10 cellular contexts compared by ENCODE assay signal in genomic region chr1:84621553-84621952, GRCh38. TPM values are rescaled to one million over a fixed set of nuclear protein-coding genes. Genes with fewer than 3 reads are reported as not detected.
A peak's percentile ranks its signal among the peaks of the same experiment; 100 is the strongest.
DNase-seq lines count a peak whose midpoint lies in the region; ATAC-seq, FAIRE-seq and TF ChIP-seq lines count a peak whose summit lies in the region.
"Had no signal": no experiment of that assay in that cellular context is flagged by ENCODE, and none has a peak within 500 bp of the region (broad histone marks: within the 10 kb centered on the region; RNA-seq: fewer than 3 reads in every experiment).

No MANE protein-coding gene starts in this region.

- H3K23ac ChIP-seq in mesenchymal stem cell (ENCODE audit: low read length in 2 of 2) = no peak overlapping the region
- no peak overlapping the region for H3K23ac ChIP-seq in neuronal stem cell (ENCODE audit: low read depth, low read length, poor library complexity)

- peaks cover 19% of the 10 kb centered on the region for H3K4me1 ChIP-seq in HepG2 (ENCODE audit: insufficient read depth, low read length)
- no peaks in the 10 kb centered on the region for H3K4me1 ChIP-seq in right lobe of liver
- peaks cover 9% of the 10 kb centered on the region for H3K4me1 ChIP-seq in OCI-LY7 (ENCODE audit: insufficient read depth, low read length, poor library complexity, severe bottlenecking)
- peaks cover 4% of the 10 kb centered on the region for H3K4me1 ChIP-seq in mesenchymal stem cell (ENCODE audit: control insufficient read depth, insufficient read depth, low read depth, low read length)
- peaks cover 0 to 3% of the 10 kb centered on the region in 2 donors for H3K4me1 ChIP-seq in neuronal stem cell (ENCODE audit: control insufficient read depth in 2 of 2, insufficient read depth in 1 of 2, low read depth in 1 of 2, low read length in 2 of 2)

- H4K20me1 ChIP-seq in HepG2 (ENCODE audit: insufficient read depth, low read length) (no peaks in the 10 kb centered on the region), OCI-LY7 (ENCODE audit: insufficient read depth, low read length) (no peaks in the 10 kb centered on the region)

- H3K27ac ChIP-seq in HepG2 (ENCODE audit: extremely low read length, insufficient read depth, low read length) (no peak overlapping the region), right lobe of liver (no peak overlapping the region), OCI-LY7 (ENCODE audit: low read depth, low read length, poor library complexity, severe bottlenecking) (no peak overlapping the region), mesenchymal stem cell (ENCODE audit: low read length, poor library complexity, severe bottlenecking) (no peak overlapping the region), neuronal stem cell (replicated peaks; ENCODE audit: low read length) (no peak overlapping the region)

- TF ChIP-seq POLR2A in HepG2 (IDR thresholded peaks at IDR 0.05; ENCODE audit: insufficient read depth in 1 of 2, low read depth in 2 of 2, low read length in 2 of 2) = no peak
- TF ChIP-seq POLR2A in right lobe of liver (IDR thresholded peaks at IDR 0.05) = no peak

- H3K27me3 ChIP-seq in HepG2 (ENCODE audit: control insufficient read depth in 1 of 2, insufficient read depth in 2 of 2, low read length in 2 of 2) (peaks cover 2 to 3% of the 10 kb centered on the region in 2 experiments; a peak in 2 of 5 replicates), right lobe of liver (no peaks in the 10 kb centered on the region), mesenchymal stem cell (ENCODE audit: control insufficient read depth in 1 of 2, insufficient read depth in 1 of 2, low read length in 2 of 2) (no peaks in the 10 kb centered on the region), neuronal stem cell (ENCODE audit: control insufficient read depth in 3 of 3, insufficient read depth in 3 of 3, low read depth in 1 of 3, low read length in 3 of 3) (no peaks in the 10 kb centered on the region)

- POLR2A ChIA-PET in HepG2 (lab: Yijun Ruan, JAX) = no interaction called here
- POLR2A ChIA-PET in OCI-LY7 (lab: Charles Lee) = interaction anchor here (0.6 to 1.5 kb wide), 2 partner anchors 28 to 477 kb away, joined by 3 read pairs; partner anchors contain the start of gene PRKACB

- H3K4me3 ChIP-seq in HepG2 (replicated peaks in 1 of 3; ENCODE audit: insufficient read depth in 1 of 3, low read depth in 2 of 3, low read length in 3 of 3) (peak overlapping the region in 2 of 3 experiments; percentile 37 to 60; a peak in 3 of 6 replicates), right lobe of liver (no peak overlapping the region), OCI-LY7 (ENCODE audit: low read depth, low read length, poor library complexity, severe bottlenecking) (no peak overlapping the region), mesenchymal stem cell (ENCODE audit: insufficient read depth in 1 of 2, low read depth in 1 of 2, low read length in 2 of 2) (no peak overlapping the region), neuronal stem cell (ENCODE audit: low read length in 2 of 2) (no peak overlapping the region)

- H2BK15ac ChIP-seq in mesenchymal stem cell (ENCODE audit: low read depth, poor library complexity, severe bottlenecking) (peak overlapping the region; percentile 63), neuronal stem cell (ENCODE audit: low read length) (no peak overlapping the region)

- H3K9ac ChIP-seq in HepG2 (ENCODE audit: insufficient read depth, low read depth, low read length) = no peak overlapping the region
- peak overlapping the region; percentile 88 for H3K9ac ChIP-seq in mesenchymal stem cell (ENCODE audit: low read length)
- no peak overlapping the region for H3K9ac ChIP-seq in neuronal stem cell (ENCODE audit: low read depth, low read length, poor library complexity)

- no peak for DNase-seq in HepG2 (ENCODE audit: low spot score)
- DNase-seq in right lobe of liver = no peak
- DNase-seq in OCI-LY7 (ENCODE audit: low spot score) = no peak
- DNase-seq in mesenchymal stem cell = no peak
- no peak for DNase-seq in AG08396 (ENCODE audit: low spot score)
- DNase-seq in HT-29 (ENCODE audit: low spot score) = no peak
- no peak for DNase-seq in neuronal stem cell (ENCODE audit: low spot score)
- DNase-seq: NCI-H226 had no signal

- no peaks in the 10 kb centered on the region for H3K79me2 ChIP-seq in HepG2 (ENCODE audit: insufficient read depth, low read length)
- no peaks in the 10 kb centered on the region for H3K79me2 ChIP-seq in OCI-LY7 (ENCODE audit: insufficient read depth, low read depth, low read length)

- no peak for TF ChIP-seq EP300 in HepG2 (IDR thresholded peaks at IDR 0.05; ENCODE audit: low read depth in 2 of 2, low read length in 2 of 2)
- no peak for TF ChIP-seq EP300 in HepG2 (CRISPR knock-in tag; IDR thresholded peaks at IDR 0.05; ENCODE audit: borderline replicate concordance)

- H3K14ac ChIP-seq in mesenchymal stem cell (ENCODE audit: low read length in 2 of 2) (no peak overlapping the region), neuronal stem cell (ENCODE audit: low read length) (no peak overlapping the region)

- H4K8ac ChIP-seq in mesenchymal stem cell (ENCODE audit: low read length) (no peak overlapping the region), neuronal stem cell (ENCODE audit: low read depth, low read length) (no peak overlapping the region)

- intact Hi-C loops in HepG2 (cut with micrococcal nuclease; ENCODE audit: unreplicated experiment) = loop anchor here (1.0 kb wide), 1 partner anchor 132 kb away; no protein-coding TSS in a partner anchor
- intact Hi-C loops in right lobe of liver (cut with DNase I) = no loop called here
- intact Hi-C loops in OCI-LY7 (cut with micrococcal nuclease; ENCODE audit: unreplicated experiment) = loop anchor here (1.0 to 2.0 kb wide), 5 partner anchors 69 to 480 kb away; partner anchors contain the start of gene SSX2IP

- ATAC-seq in HepG2 = no peak
- no peak for ATAC-seq in right lobe of liver
- no peak for ATAC-seq in GM18907 (IDR thresholded peaks at IDR 0.05; ENCODE audit: unreplicated experiment)

- 29% methylated on average over 14 of the region's 14 CpGs for WGBS in HepG2 (ENCODE audit: low lambda C conversion rate)
- WGBS in right lobe of liver (ENCODE audit: insufficient coverage, low coverage, low lambda C conversion rate, missing lambda C conversion rate) = 71% methylated on average over 12 of the region's 14 CpGs
- 92% methylated on average over 14 of the region's 14 CpGs for WGBS in mesenchymal stem cell
- no CpG with 5 or more reads among the region's 14 CpGs for WGBS in neuronal stem cell (ENCODE audit: extremely low coverage in 2 of 2, insufficient read length in 2 of 2, insufficient replicate concordance in 1 of 2), 2 donors

- H3K4me2 ChIP-seq in HepG2 (ENCODE audit: low read depth, low read length) (peak overlapping the region; percentile 86), OCI-LY7 (ENCODE audit: low read length) (no peak overlapping the region; the same call in 1 of the 2 replicates), mesenchymal stem cell (ENCODE audit: low read length, poor library complexity, severe bottlenecking) (no peak overlapping the region), neuronal stem cell (ENCODE audit: insufficient read depth, low read length, poor library complexity, severe bottlenecking) (no peak overlapping the region)

- H2AFZ ChIP-seq in HepG2 (ENCODE audit: low read length) = peak overlapping the region; percentile 42
- 0 out of 2 replicates have a peak overlapping the region, but pooled peaks have one; percentile 73 for H2AFZ ChIP-seq in OCI-LY7 (ENCODE audit: low read length)
- H2AFZ ChIP-seq in mesenchymal stem cell (ENCODE audit: low read depth, low read length) = no peak overlapping the region
- no peak overlapping the region for H2AFZ ChIP-seq in neuronal stem cell (ENCODE audit: low read length)

- H3K79me1 ChIP-seq in mesenchymal stem cell (replicated peaks; ENCODE audit: low read length, poor library complexity, severe bottlenecking) (no peaks in the 10 kb centered on the region), neuronal stem cell (ENCODE audit: low read depth, low read length) (no peaks in the 10 kb centered on the region)

- H3K36me3 ChIP-seq in HepG2 (replicated peaks in 1 of 2; ENCODE audit: control insufficient read depth in 1 of 2, insufficient read depth in 2 of 2, low read length in 2 of 2) = no peaks in the 10 kb centered on the region
- H3K36me3 ChIP-seq in right lobe of liver = no peaks in the 10 kb centered on the region
- no peaks in the 10 kb centered on the region for H3K36me3 ChIP-seq in OCI-LY7 (ENCODE audit: insufficient read depth, low read length)
- H3K36me3 ChIP-seq in mesenchymal stem cell (ENCODE audit: control insufficient read depth in 1 of 2, insufficient read depth in 2 of 2, low read depth in 1 of 2, low read length in 2 of 2) = no peaks in the 10 kb centered on the region
- H3K36me3 ChIP-seq in neuronal stem cell (replicated peaks in 1 of 2; ENCODE audit: control insufficient read depth in 2 of 2, insufficient read depth in 2 of 2, low read length in 2 of 2) = no peaks in the 10 kb centered on the region

- H3K18ac ChIP-seq in mesenchymal stem cell (ENCODE audit: low read depth in 1 of 2, low read length in 2 of 2) = no peak overlapping the region
- no peak overlapping the region for H3K18ac ChIP-seq in neuronal stem cell (ENCODE audit: low read length)

- H3K9me3 ChIP-seq in HepG2 (ENCODE audit: low read length) = no peaks in the 10 kb centered on the region
- H3K9me3 ChIP-seq in right lobe of liver = no peaks in the 10 kb centered on the region
- H3K9me3 ChIP-seq in OCI-LY7 (ENCODE audit: low read length) = no peaks in the 10 kb centered on the region
- H3K9me3 ChIP-seq in mesenchymal stem cell (ENCODE audit: control insufficient read depth, low read length) = no peaks in the 10 kb centered on the region
- H3K9me3 ChIP-seq in neuronal stem cell (replicated peaks in 1 of 2; ENCODE audit: control insufficient read depth in 2 of 2, insufficient read depth in 1 of 2, low read depth in 1 of 2, low read length in 2 of 2) = no peaks in the 10 kb centered on the region

- H2BK5ac ChIP-seq in mesenchymal stem cell (ENCODE audit: low read depth, low read length, poor library complexity, severe bottlenecking) (no peak overlapping the region), neuronal stem cell (ENCODE audit: low read length) (no peak overlapping the region)

- in situ Hi-C loops in HepG2 (cut with HindIII; ENCODE audit: extremely low pct_ligation_motif_present, low pct_unique_long_range_greater_than_20kb) = loop anchor here (25.0 kb wide), 2 partner anchors 484 to 684 kb away; partner anchors contain the start of gene PRKACB

- CTCF ChIA-PET in HepG2 (lab: Yijun Ruan, JAX; ENCODE audit: low intra/inter-chr PET ratio, low total read pairs) = interaction anchor here (1.6 kb wide), 1 partner anchor 716 kb away, joined by 4 read pairs; no protein-coding TSS in a partner anchor
- CTCF ChIA-PET in OCI-LY7 (lab: Charles Lee; ENCODE audit: unreplicated experiment) = no interaction called here

- FAIRE-seq in HepG2 (lab: Jason Lieb, UNC) = no peak
- FAIRE-seq: A204.1 had no signal

- TF ChIP-seq RAD21 in HepG2 (CRISPR knock-in tag; IDR thresholded peaks at IDR 0.05) = no peak

- no peak overlapping the region for H4K91ac ChIP-seq in mesenchymal stem cell (ENCODE audit: low read length)
- H4K91ac ChIP-seq in neuronal stem cell (ENCODE audit: low read depth, low read length, poor library complexity) = no peak overlapping the region

- TF ChIP-seq CTCF in HepG2 (CRISPR knock-in tag; IDR thresholded peaks at IDR 0.05) = no peak
- TF ChIP-seq CTCF in right lobe of liver (IDR thresholded peaks at IDR 0.05) = no peak
- no peak for TF ChIP-seq CTCF in OCI-LY7 (conservative IDR thresholded peaks at IDR 0.05; ENCODE audit: low read length)

- no peak overlapping the region for H2BK12ac ChIP-seq in mesenchymal stem cell (ENCODE audit: low read length in 2 of 2)
- H2BK12ac ChIP-seq in neuronal stem cell (ENCODE audit: low read length) = no peak overlapping the region

- no peaks in the 10 kb centered on the region for H3K9me2 ChIP-seq in OCI-LY7 (ENCODE audit: insufficient read depth, low read length)

- H3K4ac ChIP-seq in mesenchymal stem cell (ENCODE audit: low read depth in 1 of 2, low read length in 2 of 2) = no peak overlapping the region
- H3K4ac ChIP-seq in neuronal stem cell (ENCODE audit: low read length) = no peak overlapping the region

- no peak overlapping the region for H2BK120ac ChIP-seq in mesenchymal stem cell (ENCODE audit: low read depth, low read length)
- H2BK120ac ChIP-seq in neuronal stem cell (ENCODE audit: low read depth, low read length) = no peak overlapping the region

- no TSS peak for BruUV-seq in HepG2 (replicated peaks; lab: Mats Ljungman, UMichigan)
- no TSS peak for BruUV-seq in OCI-LY7 (replicated peaks; lab: Mats Ljungman, UMichigan)

- H2AK5ac ChIP-seq in mesenchymal stem cell (ENCODE audit: low read length, severe bottlenecking) (no peak overlapping the region), neuronal stem cell (ENCODE audit: low read depth, low read length) (no peak overlapping the region)

RNA-seq across cellular contexts. Expression of gene CTBS, which starts 47.3 kb away (rescaled TPM):
- 4.2 and 4.7 TPM in 2 replicates for total RNA-seq in HepG2 (2016; rRNA removed; fragmentation: Illumina TruSeq; extraction: Trizol)
- 3.1 and 3.7 TPM in 2 replicates for total RNA-seq in HepG2 (2016; cell fraction: cytosol; rRNA removed; fragmentation: Illumina TruSeq; extraction: Trizol; ENCODE audit: low read depth)
- 4.2 and 4.6 TPM in 2 replicates for total RNA-seq in HepG2 (2016; cell fraction: insoluble cytoplasmic fraction; rRNA removed; fragmentation: Illumina TruSeq; extraction: Trizol)
- total RNA-seq in HepG2 (2016; cell fraction: membrane; rRNA removed; fragmentation: Illumina TruSeq; extraction: Trizol) = 6.8 and 7.1 TPM in 2 replicates
- 4.9 and 6.3 TPM in 2 replicates for total RNA-seq in HepG2 (2016; cell fraction: nucleus; rRNA removed; fragmentation: Illumina TruSeq; extraction: Trizol)
- 9.5 and 12.4 TPM in 2 replicates for polyA plus RNA-seq in HepG2 (2011; rRNA removed)
- 5.5 and 9.1 TPM in 2 replicates for polyA plus RNA-seq in HepG2 (2011; cell fraction: cytosol; rRNA removed)
- polyA plus RNA-seq in HepG2 (2011; cell fraction: nucleus; rRNA removed) = 2.7 and 3.3 TPM in 2 replicates
- polyA plus RNA-seq in HepG2 (2012) = 7.0 and 9.5 TPM in 2 replicates
- 6.5 and 7.1 TPM in 2 replicates for polyA plus RNA-seq in HepG2 (2016; cell fraction: cytosol; fragmentation: Illumina TruSeq; extraction: Trizol; ENCODE audit: low read depth)
- 4.9 and 5.4 TPM in 2 replicates for polyA plus RNA-seq in HepG2 (2016; cell fraction: insoluble cytoplasmic fraction; fragmentation: Illumina TruSeq; extraction: Trizol; ENCODE audit: low read depth)
- polyA plus RNA-seq in HepG2 (2016; cell fraction: membrane; fragmentation: Illumina TruSeq; extraction: Trizol; ENCODE audit: low read depth) = 7.9 and 8.2 TPM in 2 replicates
- 6.4 and 7.2 TPM in 2 replicates for polyA plus RNA-seq in HepG2 (2016; cell fraction: nucleus; fragmentation: Illumina TruSeq; extraction: Trizol; ENCODE audit: insufficient read depth, low read depth)
- polyA minus RNA-seq in HepG2 (2011; rRNA and poly(A)+ RNA removed; ENCODE audit: low replicate concordance) = 1.2 and 3.8 TPM in 2 replicates
- 5.8 and 7.9 TPM in 2 replicates for polyA minus RNA-seq in HepG2 (2011; cell fraction: cytosol; rRNA and poly(A)+ RNA removed)
- polyA minus RNA-seq in HepG2 (2011; cell fraction: nucleus; rRNA and poly(A)+ RNA removed) = 11.7 and 11.8 TPM in 2 replicates
- total RNA-seq in right lobe of liver = 10 to 100 TPM; 18.9 to 29.5 (median 24.4) TPM
- 4.5 and 5.9 TPM in 2 replicates for total RNA-seq in OCI-LY7 (2014; rRNA removed; shearing (Covaris generic))
- 9.3 and 11.9 TPM in 2 replicates for total RNA-seq in OCI-LY7 (2022)
- 22.5 TPM for polyA plus RNA-seq in mesenchymal stem cell (2013, experiment 1 of 2)
- polyA plus RNA-seq in mesenchymal stem cell (2013, experiment 2 of 2) = 24.9 TPM
- 1.8 and 2.8 TPM in 2 replicates for total RNA-seq in HT-29 (2014; rRNA removed; shearing (Covaris generic))
- polyA plus RNA-seq in neuronal stem cell (2013, experiment 1 of 2) = 5.8 TPM
- polyA plus RNA-seq in neuronal stem cell (2013, experiment 2 of 2) = 6.0 TPM

Comparison
In these comparisons a context has a peak if more than half of its experiments do, and no peak if none do; other contexts are left out.
1. H3K4me3 ChIP-seq: peak in HepG2 (2 of 3); none in right lobe of liver (0 of 3), OCI-LY7 (single experiment), mesenchymal stem cell (0 of 2) and neuronal stem cell (0 of 2).
2. intact Hi-C loops: an anchor here in HepG2 (1.0 kb wide) and OCI-LY7 (1.0 to 2.0 kb wide); none called in right lobe of liver.
3. H2AFZ ChIP-seq: peak in HepG2 (single experiment) and OCI-LY7 (single experiment); none in mesenchymal stem cell (single experiment) and neuronal stem cell (single experiment).